9 cellular contexts compared by ENCODE assay signal in the genomic region with DNA sequence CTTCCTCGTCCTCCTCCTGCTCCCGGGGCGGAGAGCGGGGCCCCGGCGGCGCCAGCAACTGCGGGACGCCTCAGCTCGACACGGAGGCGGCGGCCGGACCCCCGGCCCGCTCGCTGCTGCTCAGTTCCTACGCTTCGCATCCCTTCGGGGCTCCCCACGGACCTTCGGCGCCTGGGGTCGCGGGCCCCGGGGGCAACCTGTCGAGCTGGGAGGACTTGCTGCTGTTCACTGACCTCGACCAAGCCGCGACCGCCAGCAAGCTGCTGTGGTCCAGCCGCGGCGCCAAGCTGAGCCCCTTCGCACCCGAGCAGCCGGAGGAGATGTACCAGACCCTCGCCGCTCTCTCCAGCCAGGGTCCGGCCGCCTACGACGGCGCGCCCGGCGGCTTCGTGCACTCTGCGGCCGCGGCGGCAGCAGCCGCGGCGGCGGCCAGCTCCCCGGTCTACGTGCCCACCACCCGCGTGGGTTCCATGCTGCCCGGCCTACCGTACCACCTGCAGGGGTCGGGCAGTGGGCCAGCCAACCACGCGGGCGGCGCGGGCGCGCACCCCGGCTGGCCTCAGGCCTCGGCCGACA. TPM values are rescaled to one million over a fixed set of nuclear protein-coding genes. Genes with fewer than 3 reads are reported as not detected.
A peak's percentile ranks its signal among the peaks of the same experiment; 100 is the strongest.
DNase-seq lines count a peak whose midpoint lies in the region; ATAC-seq and TF ChIP-seq lines count a peak whose summit lies in the region.
"Had no signal": no experiment of that assay in that cellular context is flagged by ENCODE, and none has a peak within 500 bp of the region (broad histone marks: within the 10 kb centered on the region; RNA-seq: fewer than 3 reads in every experiment).

No MANE protein-coding gene starts in this region.

- H3K27ac ChIP-seq in psoas muscle (peak overlapping the region; percentile 61), OCI-LY7 (ENCODE audit: low read depth, low read length, poor library complexity, severe bottlenecking) (no peak overlapping the region)

- H2AFZ ChIP-seq in OCI-LY7 (ENCODE audit: low read length) = no peak overlapping the region

- no peak for ATAC-seq in WTC11
- no peak for ATAC-seq in left ventricle myocardium superior
- ATAC-seq in psoas muscle = no peak

- H3K27me3 Mint-ChIP-seq in WTC11 (ENCODE audit: low read depth) = peaks cover 94% of the 10 kb centered on the region

- H3K4me1 ChIP-seq in psoas muscle (peaks cover 10% of the 10 kb centered on the region), OCI-LY7 (ENCODE audit: insufficient read depth, low read length, poor library complexity, severe bottlenecking) (no peaks in the 10 kb centered on the region)

- TF ChIP-seq CTCF in BJ (IDR thresholded peaks at IDR 0.05; ENCODE audit: insufficient read depth, low read depth, low read length) (no peak), WTC11 (IDR thresholded peaks at IDR 0.05) (no peak), psoas muscle (IDR thresholded peaks at IDR 0.05) (no peak), OCI-LY7 (conservative IDR thresholded peaks at IDR 0.05; ENCODE audit: low read length) (no peak)

- peaks cover 38% of the 10 kb centered on the region for H3K4me1 Mint-ChIP-seq in WTC11

- H3K36me3 Mint-ChIP-seq in WTC11 = no peaks in the 10 kb centered on the region

- no TSS peak for BruUV-seq in OCI-LY7 (replicated peaks; lab: Mats Ljungman, UMichigan)

- POLR2A ChIA-PET in BJ (lab: Charles Lee) = no interaction called here
- POLR2A ChIA-PET in WTC11 (lab: Charles Lee) = no interaction called here
- POLR2A ChIA-PET in OCI-LY7 (lab: Charles Lee) = no interaction called here

- H3K79me2 ChIP-seq in OCI-LY7 (ENCODE audit: insufficient read depth, low read depth, low read length) = no peaks in the 10 kb centered on the region

- CTCF ChIA-PET in BJ (lab: Yijun Ruan, JAX) (interaction anchor here (0.9 to 1.8 kb wide), 2 partner anchors 391 to 528 kb away, joined by 3 to 5 read pairs; no protein-coding TSS in a partner anchor), WTC11 (lab: Charles Lee) (interaction anchor here (0.9 to 1.3 kb wide), 2 partner anchors 14 to 392 kb away, joined by 3 to 4 read pairs; no protein-coding TSS in a partner anchor), OCI-LY7 (lab: Charles Lee; ENCODE audit: unreplicated experiment) (no interaction called here)

- no peaks in the 10 kb centered on the region for H3K9me3 ChIP-seq in psoas muscle
- H3K9me3 ChIP-seq in OCI-LY7 (ENCODE audit: low read length) = no peaks in the 10 kb centered on the region

- H3K27me3 ChIP-seq in BJ (ENCODE audit: control insufficient read depth, insufficient read depth, low read length) (peaks cover 48% of the 10 kb centered on the region), psoas muscle (ENCODE audit: insufficient read depth in 3 of 3, low read length in 2 of 3) (peaks cover 11 to 96% (median 60%) of the 10 kb centered on the region in 3 donors)

- H3K4me3 ChIP-seq in BJ (ENCODE audit: low read depth, low read length) (peak overlapping the region; percentile 70), psoas muscle (peak overlapping the region; percentile 85), OCI-LY7 (ENCODE audit: low read depth, low read length, poor library complexity, severe bottlenecking) (no peak overlapping the region)

- intact Hi-C loops in left ventricle myocardium superior (cut with micrococcal nuclease) (no loop called here), psoas muscle (cut with DNase I) (loop anchor here in 1 of 2 donors (10.0 kb wide), 1 partner anchor 393 kb away; no protein-coding TSS in a partner anchor), OCI-LY7 (cut with micrococcal nuclease; ENCODE audit: unreplicated experiment) (no loop called here)

- no peaks in the 10 kb centered on the region for H3K9me2 ChIP-seq in OCI-LY7 (ENCODE audit: insufficient read depth, low read length)

- no peaks in the 10 kb centered on the region for H4K20me1 ChIP-seq in OCI-LY7 (ENCODE audit: insufficient read depth, low read length)

- H3K27ac Mint-ChIP-seq in WTC11 = no peak overlapping the region

- no peak overlapping the region for H3K4me2 ChIP-seq in OCI-LY7 (ENCODE audit: low read length)

- H3K36me3 ChIP-seq in BJ (ENCODE audit: control insufficient read depth, insufficient read depth, low read length) = no peaks in the 10 kb centered on the region
- no peaks in the 10 kb centered on the region for H3K36me3 ChIP-seq in psoas muscle (ENCODE audit: insufficient read depth in 1 of 2, low read depth in 1 of 2)
- H3K36me3 ChIP-seq in OCI-LY7 (ENCODE audit: insufficient read depth, low read length) = no peaks in the 10 kb centered on the region

- 1 to 2% (median 2%) methylated on average over 30 to 73 of the region's 73 CpGs for WGBS in psoas muscle, 3 donors

- no peaks in the 10 kb centered on the region for H3K9me3 Mint-ChIP-seq in WTC11

- H3K4me3 Mint-ChIP-seq in WTC11 = peak overlapping the region; percentile 74

- DNase-seq in BJ (ENCODE audit: low read depth) (no peak), WTC11 (ENCODE audit: low spot score) (peak; percentile 21), left ventricle myocardium superior (peak; percentile 55), psoas muscle (no peak), OCI-LY7 (ENCODE audit: low spot score) (no peak), T-helper 9 cell (no peak), GDM1 (lab: John Stamatoyannopoulos, UW) (no peak), RKO (ENCODE audit: low spot score) (no peak)
- DNase-seq: stimulated activated CD4-positive, alpha-beta T cell treated with anti-CD3 and anti-CD28 coated beads, Interleukin-2, amount 100 ng/mL, for 48 hours had no signal

TF ChIP-seq in WTC11, 78 proteins besides CTCF, POLR2A, EP300 and RAD21 (continues in another document):
- no peak for TF ChIP-seq ZNF396 (CRISPR knock-in tag; IDR thresholded peaks at IDR 0.05; ENCODE audit: borderline replicate concordance)
- no peak for TF ChIP-seq TCF7 (CRISPR knock-in tag; IDR thresholded peaks at IDR 0.05; ENCODE audit: low read depth)
- TF ChIP-seq, protein P1, sequence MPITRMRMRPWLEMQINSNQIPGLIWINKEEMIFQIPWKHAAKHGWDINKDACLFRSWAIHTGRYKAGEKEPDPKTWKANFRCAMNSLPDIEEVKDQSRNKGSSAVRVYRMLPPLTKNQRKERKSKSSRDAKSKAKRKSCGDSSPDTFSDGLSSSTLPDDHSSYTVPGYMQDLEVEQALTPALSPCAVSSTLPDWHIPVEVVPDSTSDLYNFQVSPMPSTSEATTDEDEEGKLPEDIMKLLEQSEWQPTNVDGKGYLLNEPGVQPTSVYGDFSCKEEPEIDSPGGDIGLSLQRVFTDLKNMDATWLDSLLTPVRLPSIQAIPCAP (CRISPR knock-in tag; IDR thresholded peaks at IDR 0.05) = no peak
- TF ChIP-seq TP53 (CRISPR knock-in tag; IDR thresholded peaks at IDR 0.05) = no peak
- no peak for TF ChIP-seq E2F4 (CRISPR knock-in tag; IDR thresholded peaks at IDR 0.05; ENCODE audit: borderline replicate concordance, low read depth)
- no peak for TF ChIP-seq ZBTB21 (CRISPR knock-in tag; IDR thresholded peaks at IDR 0.05; ENCODE audit: borderline replicate concordance)
- TF ChIP-seq TEAD4 (CRISPR knock-in tag; IDR thresholded peaks at IDR 0.05) = no peak
- TF ChIP-seq USF2 (CRISPR knock-in tag; IDR thresholded peaks at IDR 0.05) = no peak
- TF ChIP-seq STAT6 (CRISPR knock-in tag; conservative IDR thresholded peaks at IDR 0.05; ENCODE audit: low read depth) = no peak
- no peak for TF ChIP-seq ZNF423 (CRISPR knock-in tag; IDR thresholded peaks at IDR 0.05)
- TF ChIP-seq NR2C2 (CRISPR knock-in tag; IDR thresholded peaks at IDR 0.05) = no peak

RNA-seq across cellular contexts. Expression of gene GATA6, which starts 2.0 kb away (rescaled TPM):
- polyA plus RNA-seq in BJ (2011; rRNA removed) (0.65 and 0.75 TPM in 2 replicates), psoas muscle (under 1 TPM; 0.27 to 0.36 (median 0.35) TPM)
- 0.33 and 0.62 TPM in 2 replicates for polyA minus RNA-seq in BJ (2011; rRNA and poly(A)+ RNA removed)
- total RNA-seq in WTC11 (2021) (0.15 to 0.21 TPM (median 0.18 TPM) in 3 replicates), left ventricle myocardium superior (62.3 TPM), psoas muscle (under 1 TPM; 0.53 to 0.92 (median 0.81) TPM), OCI-LY7 (2022) (not detected in 2 replicates)
- not detected in 2 replicates for total RNA-seq in OCI-LY7 (2014; rRNA removed; shearing (Covaris generic))

Comparison
In these comparisons a context has a peak if more than half of its experiments do, and no peak if none do; other contexts are left out.
1. DNase-seq: peak in WTC11 (single experiment) and left ventricle myocardium superior (single experiment); none in BJ (single experiment), psoas muscle (0 of 2), OCI-LY7 (single experiment), T-helper 9 cell (single experiment), GDM1 (single experiment) and RKO (single experiment).
2. RNA of gene GATA6, which starts 2.0 kb away (total RNA-seq): 62.3 TPM in left ventricle myocardium superior (single experiment); 0.53 to 0.92 TPM in psoas muscle, 0.15 to 0.21 TPM in WTC11 and not detected in OCI-LY7; every median in the first group is over 10 times any median in the second.